Comparison of ENCODE assay signal across 2 cellular contexts in genomic region chr3:36591959-36592358, GRCh38.
TF ChIP-seq lines count a peak whose summit lies in the region.

No MANE protein-coding gene starts in this region.

TF ChIP-seq in Ishikawa, 13 proteins besides CTCF, POLR2A, EP300 and RAD21 (continued from another document):
- TF ChIP-seq REST (IDR thresholded peaks at IDR 0.05; ENCODE audit: low read depth) (no peak), CEBPB (IDR thresholded peaks at IDR 0.05) (no peak), ZBTB7A (IDR thresholded peaks at IDR 0.05; ENCODE audit: low read depth) (no peak), MAX (IDR thresholded peaks at IDR 0.05) (no peak), NFIC (IDR thresholded peaks at IDR 0.05) (no peak)
TF ChIP-seq in Ishikawa: peak in this region for 0.

TF ChIP-seq in K562, 482 proteins besides CTCF, POLR2A, EP300 and RAD21 (continued from another document):
- TF ChIP-seq ZHX1 (conservative IDR thresholded peaks at IDR 0.05; ENCODE audit: low read length) (no peak), ZFX (CRISPR knock-in tag; IDR thresholded peaks at IDR 0.05) (no peak), BCOR (IDR thresholded peaks at IDR 0.05) (no peak), ZNF184 (CRISPR knock-in tag; IDR thresholded peaks at IDR 0.05) (no peak), MCM3 (IDR thresholded peaks at IDR 0.05) (no peak), NFE2L1 (tag; IDR thresholded peaks at IDR 0.05; ENCODE audit: borderline replicate concordance, low read depth) (no peak), ZNF124 (CRISPR knock-in tag; IDR thresholded peaks at IDR 0.05) (no peak), E2F4 (CRISPR knock-in tag; IDR thresholded peaks at IDR 0.05; ENCODE audit: low read depth) (no peak), SAFB2 (IDR thresholded peaks at IDR 0.05; ENCODE audit: borderline replicate concordance, low read depth, low read length, severe bottlenecking) (no peak), BHLHE40 (IDR thresholded peaks at IDR 0.05; ENCODE audit: low read length) (no peak), DPF2 (IDR thresholded peaks at IDR 0.05) (no peak)
